Comparison of ENCODE assay signal across 12 cellular contexts in the genomic region with DNA sequence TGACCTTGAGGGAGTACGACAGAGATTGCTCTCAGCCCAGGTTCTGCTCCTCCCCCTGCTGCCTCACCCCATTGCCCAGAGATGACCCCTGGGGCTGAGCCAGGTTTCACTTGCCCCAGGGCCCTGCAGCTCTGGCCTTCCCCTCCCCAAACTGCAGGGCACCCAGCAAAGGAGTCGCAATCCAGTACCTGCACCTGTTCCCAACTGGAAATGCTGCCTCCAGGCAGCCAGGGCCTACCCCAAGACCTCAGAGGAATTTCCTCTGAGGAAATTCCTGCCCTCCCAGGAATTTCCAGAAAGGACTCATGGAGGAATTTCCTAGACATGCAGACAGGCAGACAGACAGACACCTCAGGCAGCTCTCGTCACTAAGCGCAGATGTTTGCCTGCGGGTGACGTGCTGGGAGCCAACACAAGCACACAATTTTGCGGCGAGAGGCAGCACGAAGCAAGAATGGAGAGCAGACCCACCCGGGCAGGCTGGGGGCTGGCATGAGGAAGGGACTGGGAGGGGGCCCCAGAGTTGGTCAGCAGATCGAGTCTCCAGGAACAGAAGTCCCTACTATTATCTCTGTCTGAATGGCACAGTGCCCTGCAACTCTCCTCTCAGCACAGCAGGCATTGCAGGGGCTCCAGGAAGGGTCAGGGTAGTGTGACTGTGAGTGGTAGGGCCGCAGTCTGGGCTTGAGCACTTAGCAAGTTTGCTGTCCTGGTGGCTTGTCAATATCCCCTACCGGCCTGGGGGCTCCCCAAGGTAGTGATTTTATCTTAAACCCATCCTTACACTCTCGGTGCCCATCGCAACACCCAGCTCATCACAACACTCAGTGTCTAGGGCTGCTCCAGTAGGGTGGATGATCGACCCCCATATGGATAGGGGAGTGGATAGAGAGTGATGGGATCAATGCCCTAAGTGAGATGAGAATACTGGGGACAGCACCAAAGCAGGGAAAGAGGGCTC. TPM values are rescaled to one million over a fixed set of nuclear protein-coding genes. Genes with fewer than 3 reads are reported as not detected.
DNase-seq lines count a peak whose midpoint lies in the region; ATAC-seq and TF ChIP-seq lines count a peak whose summit lies in the region.
"Had no signal": no experiment of that assay in that cellular context is flagged by ENCODE, and none has a peak within 500 bp of the region (broad histone marks: within the 10 kb centered on the region; RNA-seq: fewer than 3 reads in every experiment).

No MANE protein-coding gene starts in this region.

- H3K9me3 ChIP-seq in PC-3 (ENCODE audit: low read length) = no peaks in the 10 kb centered on the region

- no peaks in the 10 kb centered on the region for H3F3A ChIP-seq in PC-3 (ENCODE audit: low read length, unreplicated experiment)

- H3K27ac ChIP-seq in PC-3 (ENCODE audit: low read length) (0 out of 2 replicates have a peak overlapping the region, but pooled peaks have one; percentile 6), caudate nucleus (ENCODE audit: low read depth, low read length) (peak overlapping the region; percentile 98)

- POLR2A ChIA-PET in PC-3 (lab: Charles Lee; ENCODE audit: unreplicated experiment) = interaction anchor here (0.6 to 1.0 kb wide), 2 partner anchors 10 to 31 kb away, joined by 3 to 4 read pairs; no protein-coding TSS in a partner anchor

- TF ChIP-seq CTCF in PC-3 (conservative IDR thresholded peaks at IDR 0.05; ENCODE audit: low read depth, low read length) = no peak
- no peak for TF ChIP-seq CTCF in type B pancreatic cell (conservative IDR thresholded peaks at IDR 0.05)

- H3K36me3 Mint-ChIP-seq in type B pancreatic cell = no peaks in the 10 kb centered on the region

- peaks cover 67% of the 10 kb centered on the region for H3K27me3 Mint-ChIP-seq in type B pancreatic cell

- H3K4me2 ChIP-seq in PC-3 (ENCODE audit: low read length) = no peak overlapping the region

- H3K4me1 ChIP-seq in PC-3 (ENCODE audit: insufficient read depth, low read length) = peaks cover 49% of the 10 kb centered on the region

- H3K27me3 ChIP-seq in PC-3 (ENCODE audit: low read length) = no peaks in the 10 kb centered on the region

- peaks cover 26% of the 10 kb centered on the region for H3K4me1 Mint-ChIP-seq in type B pancreatic cell (ENCODE audit: unreplicated experiment)

- H3K4me3 ChIP-seq in PC-3 (ENCODE audit: low read length) = no peak overlapping the region
- H3K4me3 ChIP-seq: lung had no signal

- peak overlapping the region; percentile 79 for H3K27ac Mint-ChIP-seq in type B pancreatic cell
- H3K27ac Mint-ChIP-seq: stimulated activated naive CD8-positive, alpha-beta T cell treated with anti-CD3 and anti-CD28 coated beads, Interleukin-15, Interleukin-2, amounts not matched to agents 100 ng/mL and 50 ng/mL, for 24 hours had no signal

- CTCF ChIA-PET in PC-3 (lab: Charles Lee) = interaction anchor here (0.5 to 1.3 kb wide), 4 partner anchors 27 to 43 kb away, joined by 3 to 5 read pairs (median 4); no protein-coding TSS in a partner anchor

- no peak overlapping the region for H3K9ac ChIP-seq in PC-3 (ENCODE audit: low read length)

- no peaks in the 10 kb centered on the region for H3K9me2 ChIP-seq in PC-3 (replicated peaks; ENCODE audit: low read length)

- no peaks in the 10 kb centered on the region for H3K36me3 ChIP-seq in PC-3 (ENCODE audit: low read depth, low read length)

- BruUV-seq in PC-3 (replicated peaks; lab: Mats Ljungman, UMichigan) = no TSS peak

- ATAC-seq in PC-3 (no peak), left lobe of liver (peak; percentile 30)

- no peak overlapping the region for H2AFZ ChIP-seq in PC-3 (ENCODE audit: low read length)

- 0 out of 2 replicates have a peak, but pooled peaks cover 6% of the 10 kb centered on the region for H4K20me1 ChIP-seq in PC-3 (ENCODE audit: low read length)

- H3K79me2 ChIP-seq in PC-3 (ENCODE audit: low read length) = peaks cover 14% of the 10 kb centered on the region

- no peaks in the 10 kb centered on the region for H3K9me3 Mint-ChIP-seq in type B pancreatic cell
- H3K9me3 Mint-ChIP-seq: stimulated activated naive CD8-positive, alpha-beta T cell treated with anti-CD3 and anti-CD28 coated beads, Interleukin-15, Interleukin-2, amounts not matched to agents 100 ng/mL and 50 ng/mL, for 24 hours had no signal

- intact Hi-C loops in PC-3 (cut with micrococcal nuclease) = no loop called here

- peak overlapping the region; percentile 37 for H3K4me3 Mint-ChIP-seq in type B pancreatic cell
- H3K4me3 Mint-ChIP-seq: stimulated activated naive CD8-positive, alpha-beta T cell treated with anti-CD3 and anti-CD28 coated beads, Interleukin-15, Interleukin-2, amounts not matched to agents 100 ng/mL and 50 ng/mL, for 24 hours had no signal

- DNase-seq in PC-3 (peak; percentile 34), caudate nucleus (lab: John Stamatoyannopoulos, UW) (peak in 3 of 61 donors; percentile 3 to 16 (median 15)), left lobe of liver (ENCODE audit: low spot score) (peak; percentile 92), type B pancreatic cell (ENCODE audit: extremely low spot score, unreplicated experiment) (no peak), DMS 273 treated with DMSO at 0.1 percent for 48 hours (lab: John Stamatoyannopoulos, UW) (no peak), T1000 (lab: John Stamatoyannopoulos, UW) (no peak), SIG-M5 (lab: John Stamatoyannopoulos, UW) (no peak)
- DNase-seq: activated gamma-delta T cell treated with Interleukin-2 at 50 U/mL for 16 hours, GDM1, NCI-H1105 treated with DMSO at 0.1 percent for 48 hours had no signal

RNA-seq across cellular contexts. Expression of a gene that starts 2.9 kb away (rescaled TPM):
- total RNA-seq in PC-3 (2014; rRNA removed) (29.4 and 49.9 TPM in 2 replicates), left lobe of liver (85.1 TPM), type B pancreatic cell (ENCODE audit: low replicate concordance) (26.1 and 69.9 TPM in 2 replicates)

RNA-seq across cellular contexts. Expression of a gene that starts 10.9 kb away (rescaled TPM):
- total RNA-seq in PC-3 (2014; rRNA removed) (59.2 and 75.2 TPM in 2 replicates), left lobe of liver (22.4 TPM), type B pancreatic cell (ENCODE audit: low replicate concordance) (27.8 and 43.0 TPM in 2 replicates)

RNA-seq across cellular contexts. Expression of a gene that starts 15.5 kb away (rescaled TPM):
- total RNA-seq in PC-3 (2014; rRNA removed) (53.6 and 74.3 TPM in 2 replicates), left lobe of liver (76.8 TPM), type B pancreatic cell (ENCODE audit: low replicate concordance) (73.9 and 75.3 TPM in 2 replicates)

RNA-seq across cellular contexts. Expression of a gene that starts 46.1 kb away (rescaled TPM):
- 16.2 and 23.5 TPM in 2 replicates for total RNA-seq in PC-3 (2014; rRNA removed)
- 0.43 TPM for total RNA-seq in left lobe of liver
- total RNA-seq in type B pancreatic cell (ENCODE audit: low replicate concordance) = 3.4 and 4.7 TPM in 2 replicates

RNA-seq across cellular contexts. Expression of a gene that starts 48.3 kb away (rescaled TPM):
- total RNA-seq in PC-3 (2014; rRNA removed) = 241 and 257 TPM in 2 replicates
- 75.6 TPM for total RNA-seq in left lobe of liver
- 173 and 179 TPM in 2 replicates for total RNA-seq in type B pancreatic cell (ENCODE audit: low replicate concordance)

Comparison
In these comparisons a context has a peak if more than half of its experiments do, and no peak if none do; other contexts are left out.
1. DNase-seq: peak in PC-3 (single experiment) and left lobe of liver (single experiment); none in type B pancreatic cell (single experiment), DMS 273 treated with DMSO at 0.1 percent for 48 hours (single experiment), T1000 (single experiment) and SIG-M5 (single experiment).